In the genomic region with DNA sequence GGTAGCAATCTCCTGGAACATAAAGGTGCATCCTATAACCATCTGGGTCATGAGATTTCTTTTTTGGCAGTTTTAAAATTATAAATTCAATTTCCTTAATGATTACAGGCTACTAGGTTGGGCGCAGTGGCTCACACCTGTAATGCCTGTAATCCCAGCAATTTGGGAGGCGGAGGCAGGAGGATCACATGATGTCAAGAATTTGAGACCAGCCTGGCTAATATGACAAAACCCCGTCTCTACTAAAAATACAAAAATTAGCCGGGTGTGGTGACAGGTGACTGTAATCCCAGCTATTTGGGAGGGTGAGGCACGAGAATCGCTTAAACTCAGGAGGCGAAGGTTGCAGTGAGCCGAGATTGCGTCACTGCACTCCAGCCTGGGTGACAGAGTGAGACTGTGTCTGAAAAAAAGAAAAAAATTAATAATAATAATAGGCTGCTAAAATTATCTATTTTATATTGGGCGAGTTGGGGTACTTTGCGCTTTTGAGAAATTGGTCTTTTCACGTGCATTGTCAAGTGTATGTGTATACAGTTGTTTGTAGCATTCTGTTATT, we compare ENCODE assay signal across 29 cellular contexts.
"Had no signal": no experiment of that assay in that cellular context is flagged by ENCODE, and none has a peak within 500 bp of the region (broad histone marks: within the 10 kb centered on the region; RNA-seq: fewer than 3 reads in every experiment).

No MANE protein-coding gene starts in this region.

- H3K4me1 ChIP-seq: adrenal gland, body of pancreas, lower lobe of right lung, neural progenitor cell, parathyroid adenoma, psoas muscle, uterus had no signal

- DNase-seq: activated B cell treated with CpG ODN at 0.5 μM for 24 hours; activated CD4-positive, alpha-beta T cell treated with anti-CD3 and anti-CD28 coated beads, Interleukin-2, amount 50 U/mL, for 1 hour; activated CD8-positive, alpha-beta T cell treated with anti-CD3 and anti-CD28 coated beads for 36 hours; activated effector memory CD4-positive, alpha-beta T cell treated with anti-CD3 and anti-CD28 coated beads, Interleukin-2, amount 50 U/mL, for 16 hours; activated naive CD4-positive, alpha-beta T cell treated with anti-CD3 and anti-CD28 coated beads for 36 hours; activated naive CD8-positive, alpha-beta T cell treated with anti-CD3 and anti-CD28 coated beads for 36 hours; activated T-cell treated with anti-CD3 and anti-CD28 coated beads for 4 hours; adrenal gland; aorta; body of pancreas; dorsolateral prefrontal cortex; effector memory CD8-positive, alpha-beta T cell; erythroblast; heart right ventricle; lower lobe of right lung; mesendoderm; natural killer cell; occipital lobe; psoas muscle; stimulated activated CD4-positive, alpha-beta T cell treated with anti-CD3 and anti-CD28 coated beads, Interleukin-15, amount 100 ng/mL, for 24 hours; stimulated activated CD4-positive, alpha-beta T cell treated with anti-CD3 and anti-CD28 coated beads, Interleukin-2, amount 100 ng/mL, for 24 hours; stimulated activated naive CD4-positive, alpha-beta T cell; T-cell; transverse colon; uterus had no signal

- H3K4me1 Mint-ChIP-seq: neural progenitor cell had no signal

- H3K79me2 ChIP-seq: parathyroid adenoma had no signal

- H3K9ac ChIP-seq: neural progenitor cell, parathyroid adenoma had no signal

- H3K27me3 Mint-ChIP-seq: activated B cell treated with CpG ODN at 0.5 μM for 24 hours; activated CD8-positive, alpha-beta T cell treated with anti-CD3 and anti-CD28 coated beads for 36 hours; activated naive CD8-positive, alpha-beta T cell treated with anti-CD3 and anti-CD28 coated beads for 36 hours; effector memory CD8-positive, alpha-beta T cell; T-cell had no signal

- H3K27ac Mint-ChIP-seq: activated B cell treated with CpG ODN at 0.5 μM for 24 hours; activated CD8-positive, alpha-beta T cell treated with anti-CD3 and anti-CD28 coated beads for 36 hours; activated naive CD4-positive, alpha-beta T cell treated with anti-CD3 and anti-CD28 coated beads for 36 hours; activated naive CD8-positive, alpha-beta T cell treated with anti-CD3 and anti-CD28 coated beads for 36 hours; activated T-helper 1 cell treated with anti-CD3 and anti-CD28 coated beads, Interleukin-12 subunit alpha, Interleukin-12 subunit beta, Interleukin-2, Interleukin-4 antibody, amounts not matched to agents 30 ng/mL and 10 ng/mL and 1 ng/mL, durations not matched to agents 14 hours and 24 hours and 36 hours; effector memory CD8-positive, alpha-beta T cell; natural killer cell; neural progenitor cell; T-cell had no signal

- H3K9me3 Mint-ChIP-seq: activated B cell treated with CpG ODN at 0.5 μM for 24 hours; activated CD8-positive, alpha-beta T cell treated with anti-CD3 and anti-CD28 coated beads for 36 hours; activated naive CD4-positive, alpha-beta T cell treated with anti-CD3 and anti-CD28 coated beads for 36 hours; activated naive CD8-positive, alpha-beta T cell treated with anti-CD3 and anti-CD28 coated beads for 36 hours; activated T-helper 1 cell treated with anti-CD3 and anti-CD28 coated beads, Interleukin-12 subunit alpha, Interleukin-12 subunit beta, Interleukin-2, Interleukin-4 antibody, amounts not matched to agents 30 ng/mL and 10 ng/mL and 1 ng/mL, durations not matched to agents 14 hours and 24 hours and 36 hours; effector memory CD8-positive, alpha-beta T cell; natural killer cell; neural progenitor cell; T-cell had no signal

- H3K9me3 ChIP-seq: adrenal gland, body of pancreas, heart right ventricle, lower lobe of right lung, psoas muscle, transverse colon, uterus had no signal

- H2AFZ ChIP-seq: neural progenitor cell, parathyroid adenoma had no signal

- ATAC-seq: activated CD8-positive, alpha-beta T cell treated with anti-CD3 and anti-CD28 coated beads for 36 hours; body of pancreas; effector memory CD8-positive, alpha-beta T cell; heart right ventricle; lower lobe of right lung; natural killer cell; psoas muscle; T-cell had no signal

- H3K4me3 Mint-ChIP-seq: activated B cell treated with CpG ODN at 0.5 μM for 24 hours; activated CD8-positive, alpha-beta T cell treated with anti-CD3 and anti-CD28 coated beads for 36 hours; activated naive CD4-positive, alpha-beta T cell treated with anti-CD3 and anti-CD28 coated beads for 36 hours; activated naive CD8-positive, alpha-beta T cell treated with anti-CD3 and anti-CD28 coated beads for 36 hours; activated T-helper 1 cell treated with anti-CD3 and anti-CD28 coated beads, Interleukin-12 subunit alpha, Interleukin-12 subunit beta, Interleukin-2, Interleukin-4 antibody, amounts not matched to agents 30 ng/mL and 10 ng/mL and 1 ng/mL, durations not matched to agents 14 hours and 24 hours and 36 hours; effector memory CD8-positive, alpha-beta T cell; natural killer cell; neural progenitor cell; T-cell had no signal

- FAIRE-seq: colon had no signal

- H3K36me3 Mint-ChIP-seq: activated naive CD8-positive, alpha-beta T cell treated with anti-CD3 and anti-CD28 coated beads for 36 hours; natural killer cell; neural progenitor cell; T-cell had no signal

- H3K4me3 ChIP-seq: adrenal gland, body of pancreas, dorsolateral prefrontal cortex, heart right ventricle, lower lobe of right lung, neural progenitor cell, psoas muscle, transverse colon, uterus had no signal

- H3K4me2 ChIP-seq: neural progenitor cell had no signal

- H3K36me3 ChIP-seq: adrenal gland, heart right ventricle, lower lobe of right lung, neural progenitor cell, transverse colon, uterus had no signal

- H3K27me3 ChIP-seq: adrenal gland, body of pancreas, dorsolateral prefrontal cortex, heart right ventricle, neural progenitor cell, transverse colon had no signal

- H3K27ac ChIP-seq: adrenal gland, body of pancreas, dorsolateral prefrontal cortex, heart right ventricle, lower lobe of right lung, neural progenitor cell, parathyroid adenoma, psoas muscle, transverse colon, uterus had no signal
